1 cellular context compared by ENCODE assay signal in the genomic region with DNA sequence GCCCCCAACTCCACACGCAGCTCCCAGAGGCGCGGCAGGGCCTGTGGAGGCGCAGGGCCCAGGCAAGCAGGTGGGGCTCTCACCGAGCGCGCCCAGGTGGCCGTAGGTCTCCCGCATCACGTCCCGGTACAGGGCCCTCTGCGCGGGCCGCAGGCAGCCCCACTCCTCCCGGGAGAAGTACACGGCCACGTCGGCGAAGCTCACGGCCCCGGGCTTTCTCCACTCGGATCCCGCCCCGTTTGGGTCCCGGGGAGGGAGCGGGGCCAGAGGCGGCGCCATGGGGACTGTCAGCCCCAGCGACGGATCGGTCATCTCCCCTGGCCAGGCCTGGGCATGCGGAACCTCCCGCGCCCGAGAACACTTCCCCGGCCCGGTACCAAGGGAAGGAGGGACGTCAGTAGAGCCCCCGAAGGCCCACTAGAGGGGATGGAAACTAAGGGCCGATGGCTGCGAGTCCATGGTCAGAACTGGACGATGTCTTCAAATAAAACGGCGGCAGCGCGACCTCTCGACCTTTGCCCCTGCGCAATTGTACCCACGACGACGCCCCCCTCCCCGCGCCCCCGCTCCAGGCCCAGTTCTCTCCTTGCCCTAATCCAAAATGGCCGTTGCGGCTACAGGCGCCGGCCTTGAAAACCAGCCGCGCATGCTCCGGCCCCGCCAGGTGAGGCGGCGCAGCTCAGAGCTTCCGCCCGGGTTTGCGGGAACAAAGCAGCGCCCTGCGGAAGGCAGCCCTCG.
TF ChIP-seq lines count a peak whose summit lies in the region.

ZNF747 (minus strand) TSS at position 491 of the 738 bp plus-strand sequence; CDS start at position 312, 179 bp downstream.

TF ChIP-seq in HepG2, 621 proteins besides CTCF, POLR2A, EP300 and RAD21 (continued from another document and continues in another):
- TF ChIP-seq, protein P1, sequence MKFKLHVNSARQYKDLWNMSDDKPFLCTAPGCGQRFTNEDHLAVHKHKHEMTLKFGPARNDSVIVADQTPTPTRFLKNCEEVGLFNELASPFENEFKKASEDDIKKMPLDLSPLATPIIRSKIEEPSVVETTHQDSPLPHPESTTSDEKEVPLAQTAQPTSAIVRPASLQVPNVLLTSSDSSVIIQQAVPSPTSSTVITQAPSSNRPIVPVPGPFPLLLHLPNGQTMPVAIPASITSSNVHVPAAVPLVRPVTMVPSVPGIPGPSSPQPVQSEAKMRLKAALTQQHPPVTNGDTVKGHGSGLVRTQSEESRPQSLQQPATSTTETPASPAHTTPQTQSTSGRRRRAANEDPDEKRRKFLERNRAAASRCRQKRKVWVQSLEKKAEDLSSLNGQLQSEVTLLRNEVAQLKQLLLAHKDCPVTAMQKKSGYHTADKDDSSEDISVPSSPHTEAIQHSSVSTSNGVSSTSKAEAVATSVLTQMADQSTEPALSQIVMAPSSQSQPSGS (CRISPR knock-in tag; IDR thresholded peaks at IDR 0.05), result peak; percentile 69
- TF ChIP-seq CREM (IDR thresholded peaks at IDR 0.05) (peak; percentile 95), CREM (CRISPR knock-in tag; IDR thresholded peaks at IDR 0.05) (peak; percentile 17; the same call in 1 of the 2 replicates), ZNF234 (CRISPR knock-in tag; conservative IDR thresholded peaks at IDR 0.05) (peak; percentile 70; the same call in 1 of the 2 replicates), LCORL (IDR thresholded peaks at IDR 0.05) (no peak), LCORL (CRISPR knock-in tag; IDR thresholded peaks at IDR 0.05) (0 out of 2 replicates have a peak, but pooled peaks have one; percentile 7), NR1H2 (CRISPR knock-in tag; IDR thresholded peaks at IDR 0.05; ENCODE audit: borderline replicate concordance, low read depth) (peak; percentile 75; the same call in 1 of the 2 replicates), MNT (IDR thresholded peaks at IDR 0.05) (peak; percentile 38; the same call in 1 of the 2 replicates), KLF12 (CRISPR knock-in tag; IDR thresholded peaks at IDR 0.05; ENCODE audit: borderline replicate concordance) (peak; percentile 84), ZNF549 (CRISPR knock-in tag; IDR thresholded peaks at IDR 0.05) (no peak), ZNF878 (CRISPR knock-in tag; IDR thresholded peaks at IDR 0.05) (peak; percentile 91), CBX5 (CRISPR knock-in tag; IDR thresholded peaks at IDR 0.05; ENCODE audit: borderline replicate concordance) (peak; percentile 45), EEA1 (CRISPR knock-in tag; IDR thresholded peaks at IDR 0.05; ENCODE audit: borderline replicate concordance) (peak; percentile 99), ZNF766 (CRISPR knock-in tag; IDR thresholded peaks at IDR 0.05; ENCODE audit: borderline replicate concordance) (peak; percentile 19; the same call in 1 of the 2 replicates), FOXJ3 (CRISPR knock-in tag; IDR thresholded peaks at IDR 0.05; ENCODE audit: borderline replicate concordance) (no peak), AGO2 (optimal IDR thresholded peaks at IDR 0.05; ENCODE audit: low read depth, low read length) (peak; percentile 96), IRX3 (CRISPR knock-in tag; IDR thresholded peaks at IDR 0.05; ENCODE audit: borderline replicate concordance, low read depth) (peak; percentile 87), MAZ (IDR thresholded peaks at IDR 0.05; ENCODE audit: borderline replicate concordance, low read depth, low read length) (peak; percentile 97), MAZ (CRISPR knock-in tag; IDR thresholded peaks at IDR 0.05; ENCODE audit: low read depth) (peak; percentile 96), SALL2 (CRISPR knock-in tag; IDR thresholded peaks at IDR 0.05) (peak; percentile 22), NFRKB (IDR thresholded peaks at IDR 0.05) (no peak), CC2D1A (CRISPR knock-in tag; IDR thresholded peaks at IDR 0.05) (no peak), RNF2 (conservative IDR thresholded peaks at IDR 0.05; ENCODE audit: low read depth) (peak; percentile 51), ZBTB8A (CRISPR knock-in tag; IDR thresholded peaks at IDR 0.05; ENCODE audit: borderline replicate concordance, low read depth) (0 out of 2 replicates have a peak, but pooled peaks have one; percentile 6), MLLT10 (CRISPR knock-in tag; IDR thresholded peaks at IDR 0.05) (no peak), ZNF746 (CRISPR knock-in tag; IDR thresholded peaks at IDR 0.05) (peak; percentile 81), ZNF121 (CRISPR knock-in tag; IDR thresholded peaks at IDR 0.05) (peak; percentile 51; the same call in 1 of the 2 replicates), GPBP1L1 (CRISPR knock-in tag; IDR thresholded peaks at IDR 0.05) (no peak), SMARCE1 (IDR thresholded peaks at IDR 0.05; ENCODE audit: borderline replicate concordance) (no peak), ZNF251 (CRISPR knock-in tag; IDR thresholded peaks at IDR 0.05) (no peak), MYC (CRISPR knock-in tag; IDR thresholded peaks at IDR 0.05; ENCODE audit: borderline replicate concordance) (peak; percentile 72), ZFP36L1 (CRISPR knock-in tag; IDR thresholded peaks at IDR 0.05) (peak; percentile 77), SRSF1 (optimal IDR thresholded peaks at IDR 0.05; ENCODE audit: low read depth, low read length) (peak; percentile 88), MATR3 (CRISPR knock-in tag; IDR thresholded peaks at IDR 0.05) (0 out of 2 replicates have a peak, but pooled peaks have one; percentile 43), PLRG1 (conservative IDR thresholded peaks at IDR 0.05) (no peak), ZNF12 (CRISPR knock-in tag; IDR thresholded peaks at IDR 0.05) (no peak), UBTF (CRISPR knock-in tag; IDR thresholded peaks at IDR 0.05) (peak; percentile 98)
- TF ChIP-seq, protein P2, sequence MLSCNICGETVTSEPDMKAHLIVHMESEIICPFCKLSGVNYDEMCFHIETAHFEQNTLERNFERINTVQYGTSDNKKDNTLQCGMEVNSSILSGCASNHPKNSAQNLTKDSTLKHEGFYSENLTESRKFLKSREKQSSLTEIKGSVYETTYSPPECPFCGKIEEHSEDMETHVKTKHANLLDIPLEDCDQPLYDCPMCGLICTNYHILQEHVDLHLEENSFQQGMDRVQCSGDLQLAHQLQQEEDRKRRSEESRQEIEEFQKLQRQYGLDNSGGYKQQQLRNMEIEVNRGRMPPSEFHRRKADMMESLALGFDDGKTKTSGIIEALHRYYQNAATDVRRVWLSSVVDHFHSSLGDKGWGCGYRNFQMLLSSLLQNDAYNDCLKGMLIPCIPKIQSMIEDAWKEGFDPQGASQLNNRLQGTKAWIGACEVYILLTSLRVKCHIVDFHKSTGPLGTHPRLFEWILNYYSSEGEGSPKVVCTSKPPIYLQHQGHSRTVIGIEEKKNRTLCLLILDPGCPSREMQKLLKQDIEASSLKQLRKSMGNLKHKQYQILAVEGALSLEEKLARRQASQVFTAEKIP (CRISPR knock-in tag; IDR thresholded peaks at IDR 0.05; ENCODE audit: borderline replicate concordance), result no peak
- TF ChIP-seq, protein P3, sequence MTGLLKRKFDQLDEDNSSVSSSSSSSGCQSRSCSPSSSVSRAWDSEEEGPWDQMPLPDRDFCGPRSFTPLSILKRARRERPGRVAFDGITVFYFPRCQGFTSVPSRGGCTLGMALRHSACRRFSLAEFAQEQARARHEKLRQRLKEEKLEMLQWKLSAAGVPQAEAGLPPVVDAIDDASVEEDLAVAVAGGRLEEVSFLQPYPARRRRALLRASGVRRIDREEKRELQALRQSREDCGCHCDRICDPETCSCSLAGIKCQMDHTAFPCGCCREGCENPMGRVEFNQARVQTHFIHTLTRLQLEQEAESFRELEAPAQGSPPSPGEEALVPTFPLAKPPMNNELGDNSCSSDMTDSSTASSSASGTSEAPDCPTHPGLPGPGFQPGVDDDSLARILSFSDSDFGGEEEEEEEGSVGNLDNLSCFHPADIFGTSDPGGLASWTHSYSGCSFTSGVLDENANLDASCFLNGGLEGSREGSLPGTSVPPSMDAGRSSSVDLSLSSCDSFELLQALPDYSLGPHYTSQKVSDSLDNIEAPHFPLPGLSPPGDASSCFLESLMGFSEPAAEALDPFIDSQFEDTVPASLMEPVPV (CRISPR knock-in tag; IDR thresholded peaks at IDR 0.05), result peak; percentile 42; the same call in 1 of the 2 replicates
- TF ChIP-seq, protein P4, sequence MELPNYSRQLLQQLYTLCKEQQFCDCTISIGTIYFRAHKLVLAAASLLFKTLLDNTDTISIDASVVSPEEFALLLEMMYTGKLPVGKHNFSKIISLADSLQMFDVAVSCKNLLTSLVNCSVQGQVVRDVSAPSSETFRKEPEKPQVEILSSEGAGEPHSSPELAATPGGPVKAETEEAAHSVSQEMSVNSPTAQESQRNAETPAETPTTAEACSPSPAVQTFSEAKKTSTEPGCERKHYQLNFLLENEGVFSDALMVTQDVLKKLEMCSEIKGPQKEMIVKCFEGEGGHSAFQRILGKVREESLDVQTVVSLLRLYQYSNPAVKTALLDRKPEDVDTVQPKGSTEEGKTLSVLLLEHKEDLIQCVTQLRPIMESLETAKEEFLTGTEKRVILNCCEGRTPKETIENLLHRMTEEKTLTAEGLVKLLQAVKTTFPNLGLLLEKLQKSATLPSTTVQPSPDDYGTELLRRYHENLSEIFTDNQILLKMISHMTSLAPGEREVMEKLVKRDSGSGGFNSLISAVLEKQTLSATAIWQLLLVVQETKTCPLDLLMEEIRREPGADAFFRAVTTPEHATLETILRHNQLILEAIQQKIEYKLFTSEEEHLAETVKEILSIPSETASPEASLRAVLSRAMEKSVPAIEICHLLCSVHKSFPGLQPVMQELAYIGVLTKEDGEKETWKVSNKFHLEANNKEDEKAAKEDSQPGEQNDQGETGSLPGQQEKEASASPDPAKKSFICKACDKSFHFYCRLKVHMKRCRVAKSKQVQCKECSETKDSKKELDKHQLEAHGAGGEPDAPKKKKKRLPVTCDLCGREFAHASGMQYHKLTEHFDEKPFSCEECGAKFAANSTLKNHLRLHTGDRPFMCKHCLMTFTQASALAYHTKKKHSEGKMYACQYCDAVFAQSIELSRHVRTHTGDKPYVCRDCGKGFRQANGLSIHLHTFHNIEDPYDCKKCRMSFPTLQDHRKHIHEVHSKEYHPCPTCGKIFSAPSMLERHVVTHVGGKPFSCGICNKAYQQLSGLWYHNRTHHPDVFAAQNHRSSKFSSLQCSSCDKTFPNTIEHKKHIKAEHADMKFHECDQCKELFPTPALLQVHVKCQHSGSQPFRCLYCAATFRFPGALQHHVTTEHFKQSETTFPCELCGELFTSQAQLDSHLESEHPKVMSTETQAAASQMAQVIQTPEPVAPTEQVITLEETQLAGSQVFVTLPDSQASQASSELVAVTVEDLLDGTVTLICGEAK (IDR thresholded peaks at IDR 0.05), result 0 out of 2 replicates have a peak, but pooled peaks have one; percentile 16
- TF ChIP-seq, protein P4 (CRISPR knock-in tag; IDR thresholded peaks at IDR 0.05), result peak; percentile 66
